In the genomic region with DNA sequence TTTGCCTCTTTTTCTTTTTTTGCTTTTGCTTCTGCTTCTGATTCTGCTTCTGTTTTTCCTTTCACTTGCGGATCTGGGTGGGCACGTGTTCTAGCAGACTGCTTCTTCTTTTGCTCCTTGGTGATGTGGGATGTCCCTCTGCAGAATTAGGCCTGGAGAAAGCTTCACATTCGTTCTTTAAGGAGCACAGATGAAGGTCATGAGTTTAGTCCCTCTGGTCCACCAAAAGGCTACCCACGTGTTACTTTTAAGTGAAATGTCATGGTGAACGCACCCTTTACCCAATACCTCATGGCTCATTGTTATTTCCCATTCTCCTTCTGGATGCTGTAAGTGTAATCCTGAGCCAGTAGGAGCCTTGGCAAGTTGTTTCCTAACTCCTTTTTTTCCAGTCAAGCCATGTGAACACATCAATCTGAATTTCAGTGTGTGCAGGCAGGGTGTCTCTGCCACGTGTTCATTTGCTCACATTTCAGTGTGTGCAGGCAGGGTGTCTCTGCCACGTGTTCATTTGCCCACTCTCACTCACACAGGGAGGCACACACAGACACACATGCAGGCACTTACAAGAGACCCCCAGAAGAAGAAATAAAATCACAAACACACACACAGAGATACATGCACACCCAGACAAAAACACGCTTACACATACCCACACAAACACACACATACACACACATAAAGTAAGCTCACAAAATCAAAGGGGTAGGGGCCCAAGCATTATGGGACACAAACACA, we compare ENCODE assay signal across 10 cellular contexts. TPM values are rescaled to one million over a fixed set of nuclear protein-coding genes. Genes with fewer than 3 reads are reported as not detected.
DNase-seq lines count a peak whose midpoint lies in the region; ATAC-seq, FAIRE-seq and TF ChIP-seq lines count a peak whose summit lies in the region.
"Had no signal": no experiment of that assay in that cellular context is flagged by ENCODE, and none has a peak within 500 bp of the region (broad histone marks: within the 10 kb centered on the region; RNA-seq: fewer than 3 reads in every experiment).

No MANE protein-coding gene starts in this region.

- TF ChIP-seq POLR2A in GM12892 (IDR thresholded peaks at IDR 0.05; ENCODE audit: low read depth, low read length) = no peak

- H3K27me3 ChIP-seq in pancreas = no peaks in the 10 kb centered on the region
- H3K27me3 ChIP-seq: suprapubic skin had no signal

- H3K4me3 Mint-ChIP-seq in activated naive CD8-positive, alpha-beta T cell treated with anti-CD3 and anti-CD28 coated beads, Interleukin-2, amount 50 U/mL, for 24 hours = peak overlapping the region; percentile 69
- peak overlapping the region; percentile 61 to 95 (median 88) for H3K4me3 Mint-ChIP-seq in naive thymus-derived CD8-positive, alpha-beta T cell

- DNase-seq in AG20443 (ENCODE audit: low spot score) (peak; percentile 8), GM12892 (ENCODE audit: insufficient read length) (no peak), iPS-NIHi11 (ENCODE audit: low spot score) (no peak), midbrain (lab: John Stamatoyannopoulos, UW) (no peak), EL (no peak), pancreas (no peak)
- DNase-seq in activated naive CD8-positive, alpha-beta T cell treated with anti-CD3 and anti-CD28 coated beads, Interleukin-2, amount 50 U/mL, for 24 hours = no peak
- DNase-seq in naive thymus-derived CD8-positive, alpha-beta T cell = no peak

- peaks cover 52% of the 10 kb centered on the region for H3K4me1 Mint-ChIP-seq in activated naive CD8-positive, alpha-beta T cell treated with anti-CD3 and anti-CD28 coated beads, Interleukin-2, amount 50 U/mL, for 24 hours
- H3K4me1 Mint-ChIP-seq in naive thymus-derived CD8-positive, alpha-beta T cell = peaks cover 33 to 52% (median 45%) of the 10 kb centered on the region in 4 donors

- peak overlapping the region; percentile 96 for H3K27ac Mint-ChIP-seq in activated naive CD8-positive, alpha-beta T cell treated with anti-CD3 and anti-CD28 coated beads, Interleukin-2, amount 50 U/mL, for 24 hours
- H3K27ac Mint-ChIP-seq in naive thymus-derived CD8-positive, alpha-beta T cell = peak overlapping the region; percentile 93 to 99 (median 96)

- no peak for ATAC-seq in activated naive CD8-positive, alpha-beta T cell treated with anti-CD3 and anti-CD28 coated beads, Interleukin-2, amount 50 U/mL, for 24 hours
- ATAC-seq in naive thymus-derived CD8-positive, alpha-beta T cell = no peak
- ATAC-seq in pancreas = no peak

- intact Hi-C loops in pancreas (cut with DNase I) = no loop called here

- no peak overlapping the region for H3K4me3 ChIP-seq in pancreas
- H3K4me3 ChIP-seq: suprapubic skin had no signal

- H3K36me3 Mint-ChIP-seq in activated naive CD8-positive, alpha-beta T cell treated with anti-CD3 and anti-CD28 coated beads, Interleukin-2, amount 50 U/mL, for 24 hours (ENCODE audit: low read depth) = peaks cover 12% of the 10 kb centered on the region
- peaks cover 0 to 12% (median 0%) of the 10 kb centered on the region in 3 donors for H3K36me3 Mint-ChIP-seq in naive thymus-derived CD8-positive, alpha-beta T cell

- no peak for TF ChIP-seq CTCF in pancreas (IDR thresholded peaks at IDR 0.05)

- no peaks in the 10 kb centered on the region for H3K9me3 ChIP-seq in pancreas
- H3K9me3 ChIP-seq: suprapubic skin had no signal

- POLR2A ChIA-PET in naive thymus-derived CD8-positive, alpha-beta T cell (lab: Charles Lee) = no interaction called here

- H3K9me3 Mint-ChIP-seq in activated naive CD8-positive, alpha-beta T cell treated with anti-CD3 and anti-CD28 coated beads, Interleukin-2, amount 50 U/mL, for 24 hours = no peaks in the 10 kb centered on the region
- no peaks in the 10 kb centered on the region for H3K9me3 Mint-ChIP-seq in naive thymus-derived CD8-positive, alpha-beta T cell

- FAIRE-seq in GM12892 (lab: Jason Lieb, UNC) (peak; percentile 70), pancreas (lab: Jason Lieb, UNC) (no peak)
- FAIRE-seq: endometrium had no signal

- no peak overlapping the region for H3K27ac ChIP-seq in pancreas
- H3K27ac ChIP-seq: suprapubic skin had no signal

- H3K27me3 Mint-ChIP-seq in activated naive CD8-positive, alpha-beta T cell treated with anti-CD3 and anti-CD28 coated beads, Interleukin-2, amount 50 U/mL, for 24 hours = no peaks in the 10 kb centered on the region
- H3K27me3 Mint-ChIP-seq in naive thymus-derived CD8-positive, alpha-beta T cell = no peaks in the 10 kb centered on the region

- no peaks in the 10 kb centered on the region for H3K36me3 ChIP-seq in pancreas
- H3K36me3 ChIP-seq: suprapubic skin had no signal

- 59 to 72% methylated on average over 8 of the region's 8 CpGs for WGBS in pancreas, 2 donors

- H3K4me1 ChIP-seq in pancreas = peaks cover 0 to 7% (median 3%) of the 10 kb centered on the region in 3 donors

RNA-seq across cellular contexts. Expression of gene NBDY, which starts 36.9 kb away (rescaled TPM):
- polyA plus RNA-seq in GM12892 (2012; ENCODE audit: missing spikeins) = 31.4 TPM
- 10 to 100 TPM; 30.9 to 34.3 TPM for total RNA-seq in naive thymus-derived CD8-positive, alpha-beta T cell
- polyA plus RNA-seq in naive thymus-derived CD8-positive, alpha-beta T cell = 10 to 100 TPM; 64.3 to 91.9 (median 73.0) TPM
- total RNA-seq in pancreas = 10 to 100 TPM in 2 of 6 donors, 1 to 10 TPM in 4; 7.0 to 22.8 (median 9.1) TPM
- 10 to 100 TPM in 1 of 2 donors, 1 to 10 TPM in 1; 7.9 to 19.9 TPM for polyA plus RNA-seq in pancreas
